In genomic region chr21:32393677-32394001, GRCh38 we compare ENCODE assay signal across 1 cellular context.
TF ChIP-seq lines count a peak whose summit lies in the region.

No MANE protein-coding gene starts in this region.

TF ChIP-seq in K562, 482 proteins besides CTCF, POLR2A, EP300 and RAD21 (continued from another document and continues in another):
- TF ChIP-seq SREBF2 (CRISPR knock-in tag; IDR thresholded peaks at IDR 0.05) (no peak), CEBPG (CRISPR knock-in tag; IDR thresholded peaks at IDR 0.05) (peak; percentile 83), CEBPG (tag; conservative IDR thresholded peaks at IDR 0.05 in 1 of 2, IDR thresholded peaks at IDR 0.05 in 1 of 2) (peak; percentile 88 to 92), CEBPZ (IDR thresholded peaks at IDR 0.05; ENCODE audit: borderline replicate concordance, low read depth, low read length) (no peak), ZNF140 (CRISPR knock-in tag; IDR thresholded peaks at IDR 0.05) (no peak), RBBP5 (IDR thresholded peaks at IDR 0.05; ENCODE audit: borderline replicate concordance, insufficient read depth, low read length, poor library complexity, severe bottlenecking) (no peak), ERF (CRISPR knock-in tag; IDR thresholded peaks at IDR 0.05) (0 out of 2 replicates have a peak, but pooled peaks have one; percentile 7), NCOA4 (IDR thresholded peaks at IDR 0.05; ENCODE audit: partially characterized antibody) (no peak), MED1 (CRISPR knock-in tag; IDR thresholded peaks at IDR 0.05; ENCODE audit: borderline replicate concordance) (no peak), SMC3 (conservative IDR thresholded peaks at IDR 0.05; ENCODE audit: insufficient read depth, low read depth, low read length) (no peak), ZNF280B (CRISPR knock-in tag; IDR thresholded peaks at IDR 0.05) (no peak), ATF4 (CRISPR knock-in tag; IDR thresholded peaks at IDR 0.05) (peak; percentile 92), NFYB (IDR thresholded peaks at IDR 0.05; ENCODE audit: extremely low read depth, insufficient read length) (no peak), HMBOX1 (IDR thresholded peaks at IDR 0.05) (no peak), SP2 (IDR thresholded peaks at IDR 0.05; ENCODE audit: extremely low read depth, low read depth, low read length, poor library complexity, severe bottlenecking) (no peak), FOXK2 (conservative IDR thresholded peaks at IDR 0.05 in 1 of 2, IDR thresholded peaks at IDR 0.05 in 1 of 2; ENCODE audit: low read depth in 2 of 2) (0 out of 4 replicates have a peak, but pooled peaks of 1 of the 2 experiments have one; percentile 7), MGA (IDR thresholded peaks at IDR 0.05) (no peak), BRF2 (IDR thresholded peaks at IDR 0.05; ENCODE audit: borderline replicate concordance, insufficient read depth, insufficient read length) (no peak), PREB (CRISPR knock-in tag; IDR thresholded peaks at IDR 0.05) (0 out of 2 replicates have a peak, but pooled peaks have one; percentile 47), ZSCAN32 (CRISPR knock-in tag; IDR thresholded peaks at IDR 0.05) (peak; percentile 85), ELK3 (CRISPR knock-in tag; IDR thresholded peaks at IDR 0.05) (no peak), XRCC4 (IDR thresholded peaks at IDR 0.05; ENCODE audit: extremely low read depth, insufficient read depth, insufficient read length) (no peak), MTF1 (CRISPR knock-in tag; IDR thresholded peaks at IDR 0.05; ENCODE audit: borderline replicate concordance) (no peak), MAZ (CRISPR knock-in tag; conservative IDR thresholded peaks at IDR 0.05 in 1 of 2, IDR thresholded peaks at IDR 0.05 in 1 of 2) (no peak), HMG20B (CRISPR knock-in tag; IDR thresholded peaks at IDR 0.05) (no peak), ZNF668 (CRISPR knock-in tag; IDR thresholded peaks at IDR 0.05) (peak; percentile 3; the same call in 1 of the 2 replicates), ZNF695 (CRISPR knock-in tag; IDR thresholded peaks at IDR 0.05) (no peak), GTF2E2 (tag; IDR thresholded peaks at IDR 0.05) (0 out of 2 replicates have a peak, but pooled peaks have one; percentile 68), TEAD4 (IDR thresholded peaks at IDR 0.05; ENCODE audit: low read length) (0 out of 2 replicates have a peak, but pooled peaks have one; percentile 8), TEAD4 (CRISPR knock-in tag; IDR thresholded peaks at IDR 0.05; ENCODE audit: borderline replicate concordance) (no peak), BRF1 (IDR thresholded peaks at IDR 0.05; ENCODE audit: borderline replicate concordance, extremely low read depth, insufficient read length) (no peak), HNRNPLL (IDR thresholded peaks at IDR 0.05; ENCODE audit: low read depth, low read length, poor library complexity, severe bottlenecking) (peak; percentile 88), FOXM1 (IDR thresholded peaks at IDR 0.05; ENCODE audit: low read depth) (0 out of 2 replicates have a peak, but pooled peaks have one; percentile 10), FOXM1 (CRISPR knock-in tag; IDR thresholded peaks at IDR 0.05; ENCODE audit: low read depth) (no peak), ZNF766 (CRISPR knock-in tag; conservative IDR thresholded peaks at IDR 0.05) (0 out of 2 replicates have a peak, but pooled peaks have one; percentile 16), PML (IDR thresholded peaks at IDR 0.05; ENCODE audit: low read length) (no peak)
